ENCODE assay signal across 8 cellular contexts in genomic region chr6:145028144-145028818, GRCh38.
DNase-seq lines count a peak whose midpoint lies in the region; ATAC-seq, FAIRE-seq and TF ChIP-seq lines count a peak whose summit lies in the region.

No MANE protein-coding gene starts in this region.

- no peak overlapping the region for H3K4me3 ChIP-seq in OCI-LY3 (ENCODE audit: low read length)
- H3K4me3 ChIP-seq in pancreas = no peak overlapping the region
- H3K4me3 ChIP-seq in neuronal stem cell (ENCODE audit: low read length in 2 of 2) = no peak overlapping the region

- intact Hi-C loops in pancreas (cut with DNase I) = no loop called here
- intact Hi-C loops in activated T-helper 2 cell treated with anti-CD3 and anti-CD28 coated beads, Interferon-gamma antibody, Interleukin-2, Interleukin-4, amounts not matched to agents 10 μg/mL and 5 μg/mL and 100 μg/mL, durations not matched to agents 14 hours and 24 hours and 36 hours (cut with micrococcal nuclease) = loop anchor here (1.0 kb wide), 1 partner anchor 445 kb away; no protein-coding TSS in a partner anchor

- TF ChIP-seq POLR2A in erythroblast (IDR thresholded peaks at IDR 0.05; ENCODE audit: low read length) = no peak

- no peak overlapping the region for H3K27ac ChIP-seq in OCI-LY3 (ENCODE audit: low read length)
- H3K27ac ChIP-seq in pancreas = no peak overlapping the region
- no peak overlapping the region for H3K27ac ChIP-seq in neuronal stem cell (replicated peaks; ENCODE audit: low read length)

- no peak overlapping the region for H2BK120ac ChIP-seq in neuronal stem cell (ENCODE audit: low read depth, low read length)

- peak; percentile 86 for ATAC-seq in GM19043 (IDR thresholded peaks at IDR 0.05; ENCODE audit: low read depth, unreplicated experiment)
- peak; percentile 83 for ATAC-seq in HG03442 (IDR thresholded peaks at IDR 0.05; ENCODE audit: unreplicated experiment)
- peak; percentile 55 to 77 (median 70) for ATAC-seq in pancreas

- H3K9me3 ChIP-seq in OCI-LY3 (ENCODE audit: insufficient read depth, low read length) (no peaks in the 10 kb centered on the region), pancreas (no peaks in the 10 kb centered on the region), neuronal stem cell (replicated peaks in 1 of 2; ENCODE audit: control insufficient read depth in 2 of 2, insufficient read depth in 1 of 2, low read depth in 1 of 2, low read length in 2 of 2) (no peaks in the 10 kb centered on the region)

- H3K27me3 Mint-ChIP-seq in activated T-helper 2 cell treated with anti-CD3 and anti-CD28 coated beads, Interferon-gamma antibody, Interleukin-2, Interleukin-4, amounts not matched to agents 10 μg/mL and 5 μg/mL and 100 μg/mL, durations not matched to agents 14 hours and 24 hours and 36 hours (ENCODE audit: low read depth) = peaks cover 30% of the 10 kb centered on the region

- H3K9ac ChIP-seq in OCI-LY3 (ENCODE audit: low read length) (no peak overlapping the region), neuronal stem cell (ENCODE audit: low read depth, low read length, poor library complexity) (no peak overlapping the region)

- DNase-seq in D721Med (ENCODE audit: insufficient read length, low spot score) (no peak), erythroblast (lab: John Stamatoyannopoulos, UW) (peak; percentile 26 to 36), pancreas (no peak), neuronal stem cell (ENCODE audit: low spot score) (no peak)
- no peak for DNase-seq in activated T-helper 2 cell treated with anti-CD3 and anti-CD28 coated beads, Interferon-gamma antibody, Interleukin-2, Interleukin-4, amounts not matched to agents 10 μg/mL and 5 μg/mL and 100 μg/mL, durations not matched to agents 14 hours and 24 hours and 36 hours (ENCODE audit: low spot score)

- peak; percentile 50 for TF ChIP-seq CTCF in D721Med (IDR thresholded peaks at IDR 0.05; ENCODE audit: insufficient read depth, missing control alignments)
- TF ChIP-seq CTCF in OCI-LY3 (IDR thresholded peaks at IDR 0.05; ENCODE audit: low read depth, low read length) = peak; percentile 55
- TF ChIP-seq CTCF in pancreas (IDR thresholded peaks at IDR 0.05) = peak in 3 of 4 donors; percentile 15 to 35 (median 21)

- H3K4me2 ChIP-seq in OCI-LY3 (ENCODE audit: low read length) (no peak overlapping the region), neuronal stem cell (ENCODE audit: insufficient read depth, low read length, poor library complexity, severe bottlenecking) (no peak overlapping the region)

- no peak overlapping the region for H2BK12ac ChIP-seq in neuronal stem cell (ENCODE audit: low read length)

- WGBS in pancreas, 2 donors = 25 to 28% methylated on average over 4 of the region's 4 CpGs
- WGBS in neuronal stem cell (ENCODE audit: extremely low coverage in 2 of 2, insufficient read length in 2 of 2, insufficient replicate concordance in 1 of 2), 2 donors = no CpG with 5 or more reads among the region's 4 CpGs

- no peaks in the 10 kb centered on the region for H3K79me2 ChIP-seq in OCI-LY3 (ENCODE audit: low read length)

- no peak overlapping the region for H3K4me3 Mint-ChIP-seq in activated T-helper 2 cell treated with anti-CD3 and anti-CD28 coated beads, Interferon-gamma antibody, Interleukin-2, Interleukin-4, amounts not matched to agents 10 μg/mL and 5 μg/mL and 100 μg/mL, durations not matched to agents 14 hours and 24 hours and 36 hours (ENCODE audit: low read depth)

- H2AFZ ChIP-seq in OCI-LY3 (ENCODE audit: low read depth, low read length) (no peak overlapping the region), neuronal stem cell (ENCODE audit: low read length) (no peak overlapping the region)

- H4K20me1 ChIP-seq in OCI-LY3 (ENCODE audit: insufficient read depth, low read length) = no peaks in the 10 kb centered on the region

- no peaks in the 10 kb centered on the region for H3K79me1 ChIP-seq in neuronal stem cell (ENCODE audit: low read depth, low read length)

- H3K27me3 ChIP-seq in OCI-LY3 (ENCODE audit: low read depth, low read length) (no peaks in the 10 kb centered on the region), pancreas (no peaks in the 10 kb centered on the region), neuronal stem cell (ENCODE audit: control insufficient read depth in 3 of 3, insufficient read depth in 3 of 3, low read depth in 1 of 3, low read length in 3 of 3) (no peaks in the 10 kb centered on the region)

- H4K8ac ChIP-seq in neuronal stem cell (ENCODE audit: low read depth, low read length) = no peak overlapping the region

- no peaks in the 10 kb centered on the region for H3K36me3 Mint-ChIP-seq in activated T-helper 2 cell treated with anti-CD3 and anti-CD28 coated beads, Interferon-gamma antibody, Interleukin-2, Interleukin-4, amounts not matched to agents 10 μg/mL and 5 μg/mL and 100 μg/mL, durations not matched to agents 14 hours and 24 hours and 36 hours (ENCODE audit: low read depth)

- no peak overlapping the region for H3K27ac Mint-ChIP-seq in activated T-helper 2 cell treated with anti-CD3 and anti-CD28 coated beads, Interferon-gamma antibody, Interleukin-2, Interleukin-4, amounts not matched to agents 10 μg/mL and 5 μg/mL and 100 μg/mL, durations not matched to agents 14 hours and 24 hours and 36 hours

- H3K9me3 Mint-ChIP-seq in activated T-helper 2 cell treated with anti-CD3 and anti-CD28 coated beads, Interferon-gamma antibody, Interleukin-2, Interleukin-4, amounts not matched to agents 10 μg/mL and 5 μg/mL and 100 μg/mL, durations not matched to agents 14 hours and 24 hours and 36 hours = no peaks in the 10 kb centered on the region

- no peak overlapping the region for H3K23ac ChIP-seq in neuronal stem cell (ENCODE audit: low read depth, low read length, poor library complexity)

- H4K91ac ChIP-seq in neuronal stem cell (ENCODE audit: low read depth, low read length, poor library complexity) = no peak overlapping the region

- H3K4me1 Mint-ChIP-seq in activated T-helper 2 cell treated with anti-CD3 and anti-CD28 coated beads, Interferon-gamma antibody, Interleukin-2, Interleukin-4, amounts not matched to agents 10 μg/mL and 5 μg/mL and 100 μg/mL, durations not matched to agents 14 hours and 24 hours and 36 hours (ENCODE audit: low read depth) = peaks cover 2% of the 10 kb centered on the region

- no peak for FAIRE-seq in D721Med (lab: Jason Lieb, UNC)
- no peak for FAIRE-seq in pancreas (lab: Jason Lieb, UNC)

- no peak overlapping the region for H2BK5ac ChIP-seq in neuronal stem cell (ENCODE audit: low read length)

- no peak overlapping the region for H3K14ac ChIP-seq in neuronal stem cell (ENCODE audit: low read length)

- H3K4ac ChIP-seq in neuronal stem cell (ENCODE audit: low read length) = no peak overlapping the region

- no peak overlapping the region for H3K18ac ChIP-seq in neuronal stem cell (ENCODE audit: low read length)

- H2AK5ac ChIP-seq in neuronal stem cell (ENCODE audit: low read depth, low read length) = no peak overlapping the region

- no peak overlapping the region for H2BK15ac ChIP-seq in neuronal stem cell (ENCODE audit: low read length)

- no peaks in the 10 kb centered on the region for H3K36me3 ChIP-seq in OCI-LY3 (replicated peaks; ENCODE audit: low read depth, low read length)
- H3K36me3 ChIP-seq in pancreas = no peaks in the 10 kb centered on the region
- no peaks in the 10 kb centered on the region for H3K36me3 ChIP-seq in neuronal stem cell (replicated peaks in 1 of 2; ENCODE audit: control insufficient read depth in 2 of 2, insufficient read depth in 2 of 2, low read length in 2 of 2)

- H3K4me1 ChIP-seq in OCI-LY3 (ENCODE audit: low read length) (no peaks in the 10 kb centered on the region), pancreas (peaks cover 5 to 14% (median 14%) of the 10 kb centered on the region in 3 donors), neuronal stem cell (ENCODE audit: control insufficient read depth in 2 of 2, insufficient read depth in 1 of 2, low read depth in 1 of 2, low read length in 2 of 2) (no peaks in the 10 kb centered on the region)

Comparison
In these comparisons a context has a peak if more than half of its experiments do, and no peak if none do; other contexts are left out.
1. DNase-seq: peak in erythroblast (2 of 2); none in D721Med (single experiment), pancreas (0 of 6), activated T-helper 2 cell treated with anti-CD3 and anti-CD28 coated beads, Interferon-gamma antibody, Interleukin-2, Interleukin-4, amounts not matched to agents 10 μg/mL and 5 μg/mL and 100 μg/mL, durations not matched to agents 14 hours and 24 hours and 36 hours (single experiment) and neuronal stem cell (single experiment).
2. Peak in every context shown above with its lines, with median percentiles within 50 percentile points of each other: CTCF ChIP-seq and ATAC-seq.